Comparison of ENCODE assay signal across 1 cellular context in the genomic region with DNA sequence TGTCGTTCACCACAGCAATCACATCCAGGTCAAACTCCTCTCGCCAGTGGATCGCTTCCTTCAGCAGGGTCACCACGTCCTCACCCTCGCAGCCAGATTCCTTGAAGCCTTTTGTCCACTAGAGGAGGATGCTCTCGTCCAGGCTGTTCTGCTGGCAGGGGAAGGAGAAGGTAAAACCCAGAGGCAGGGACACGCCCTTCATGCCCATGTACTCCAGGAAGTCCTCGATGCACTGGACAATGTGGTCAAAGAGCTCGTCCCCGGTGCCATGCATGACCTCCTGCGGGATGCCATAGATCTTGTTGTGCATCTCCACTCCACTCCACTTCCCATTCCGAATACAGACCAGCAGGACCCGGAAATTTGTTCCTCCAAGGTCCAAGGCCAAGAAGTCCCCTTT.
TF ChIP-seq lines count a peak whose summit lies in the region.

No MANE protein-coding gene starts in this region.

TF ChIP-seq in H1, 55 proteins besides CTCF, POLR2A, EP300 and RAD21 (continued from another document):
- no peak for TF ChIP-seq CBX5 (IDR thresholded peaks at IDR 0.05; ENCODE audit: low read depth, low read length)
- TF ChIP-seq SP1 (IDR thresholded peaks at IDR 0.05; ENCODE audit: low read depth, low read length), result no peak
- TF ChIP-seq SIRT6 (IDR thresholded peaks at IDR 0.05; ENCODE audit: low read length), result no peak
- TF ChIP-seq SP4 (IDR thresholded peaks at IDR 0.05; ENCODE audit: low read length), result no peak
- no peak for TF ChIP-seq KDM4A (IDR thresholded peaks at IDR 0.05; ENCODE audit: low read depth, low read length, severe bottlenecking)
- no peak for TF ChIP-seq BRCA1 (IDR thresholded peaks at IDR 0.05; ENCODE audit: low read depth, low read length)
- TF ChIP-seq, protein P1, sequence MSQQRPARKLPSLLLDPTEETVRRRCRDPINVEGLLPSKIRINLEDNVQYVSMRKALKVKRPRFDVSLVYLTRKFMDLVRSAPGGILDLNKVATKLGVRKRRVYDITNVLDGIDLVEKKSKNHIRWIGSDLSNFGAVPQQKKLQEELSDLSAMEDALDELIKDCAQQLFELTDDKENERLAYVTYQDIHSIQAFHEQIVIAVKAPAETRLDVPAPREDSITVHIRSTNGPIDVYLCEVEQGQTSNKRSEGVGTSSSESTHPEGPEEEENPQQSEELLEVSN (IDR thresholded peaks at IDR 0.05), result no peak
- no peak for TF ChIP-seq SIX5 (IDR thresholded peaks at IDR 0.05; ENCODE audit: low read depth, low read length)
- no peak for TF ChIP-seq SRF (IDR thresholded peaks at IDR 0.05; ENCODE audit: low read depth, low read length)
- TF ChIP-seq JUN (IDR thresholded peaks at IDR 0.05; ENCODE audit: low read depth, low read length), result no peak
